In genomic region chr6:6962699-6963098, GRCh38 we compare ENCODE assay signal across 26 cellular contexts.
"Had no signal": no experiment of that assay in that cellular context is flagged by ENCODE, and none has a peak within 500 bp of the region (broad histone marks: within the 10 kb centered on the region; RNA-seq: fewer than 3 reads in every experiment).

No MANE protein-coding gene starts in this region.

- H3K27ac Mint-ChIP-seq: natural killer cell treated with Interleukin-12 subunit alpha and Interleukin-12 subunit beta and Interleukin-15 and Interleukin-18, amount 100 ng/mL, for 72 hours; progenitor cell of endocrine pancreas; stimulated activated naive B cell treated with anti-CD40 and anti-IgM and Interleukin-4, amounts not matched to agents 10 μg/mL and 1 μg/mL and 100 μg/mL, for 72 hours had no signal

- H3K4me1 ChIP-seq: left lung, lower lobe of right lung, stomach, testis, vagina had no signal

- H3K9me3 ChIP-seq: lower lobe of right lung, mucosa of descending colon, ovary, stomach, testis, thyroid gland, transverse colon, vagina had no signal

- H3K27me3 ChIP-seq: left lung, ovary, stomach, testis, thyroid gland, transverse colon, vagina had no signal

- H3K27me3 Mint-ChIP-seq: stimulated activated naive B cell treated with anti-CD40 and anti-IgM and Interleukin-4, amounts not matched to agents 10 μg/mL and 1 μg/mL and 100 μg/mL, for 72 hours had no signal

- H3K36me3 ChIP-seq: left lung, lower lobe of right lung, ovary, stomach, thyroid gland, transverse colon, vagina had no signal

- H3K4me1 Mint-ChIP-seq: stimulated activated naive B cell treated with anti-CD40 and anti-IgM and Interleukin-4, amounts not matched to agents 10 μg/mL and 1 μg/mL and 100 μg/mL, for 72 hours had no signal

- H3K36me3 Mint-ChIP-seq: naive thymus-derived CD4-positive, alpha-beta T cell; natural killer cell treated with Interleukin-12 subunit alpha and Interleukin-12 subunit beta and Interleukin-15 and Interleukin-18, amount 100 ng/mL, for 72 hours; stimulated activated naive B cell treated with anti-CD40 and anti-IgM and Interleukin-4, amounts not matched to agents 10 μg/mL and 1 μg/mL and 100 μg/mL, for 72 hours had no signal

- H3K27ac ChIP-seq: left lung, lower lobe of right lung, ovary, skin epidermis, stomach, testis, transverse colon, vagina had no signal

- H3K4me3 ChIP-seq: left lung, lower lobe of right lung, mucosa of descending colon, ovary, skin epidermis, stomach, testis, thyroid gland, transverse colon, vagina had no signal

- DNase-seq: hippocampal formation; kidney; left colon; left lung; lower lobe of right lung; mesendoderm; midbrain; mucosa of descending colon; naive thymus-derived CD4-positive, alpha-beta T cell; ovary; retina; right cardiac atrium; stimulated activated CD4-positive, alpha-beta T cell treated with anti-CD3 and anti-CD28 coated beads, Interleukin-12 subunit alpha, Interleukin-12 subunit beta, amount 100 ng/mL, for 4 hours; stimulated activated CD4-positive, alpha-beta T cell treated with anti-CD3 and anti-CD28 coated beads, Interleukin-15, amount 100 ng/mL, for 24 hours; stimulated activated CD4-positive, alpha-beta T cell treated with anti-CD3 and anti-CD28 coated beads, Interleukin-2, amount 100 ng/mL, for 24 hours; stimulated activated CD4-positive, alpha-beta T cell treated with anti-CD3 and anti-CD28 coated beads, Interleukin-4, amount 100 ng/mL, for 1 hour; stimulated activated naive B cell treated with anti-CD40 and anti-IgM and Interleukin-4, amounts not matched to agents 10 μg/mL and 1 μg/mL and 100 μg/mL, for 72 hours; stimulated activated naive CD8-positive, alpha-beta T cell treated with anti-CD3 and anti-CD28 coated beads, Interleukin-15, Interleukin-2, amounts not matched to agents 100 U/mL and 50 U/mL, for 24 hours; stomach; testis; thyroid gland; transverse colon had no signal

- H3K4me3 Mint-ChIP-seq: naive thymus-derived CD4-positive, alpha-beta T cell; natural killer cell treated with Interleukin-12 subunit alpha and Interleukin-12 subunit beta and Interleukin-15 and Interleukin-18, amount 100 ng/mL, for 72 hours; stimulated activated naive B cell treated with anti-CD40 and anti-IgM and Interleukin-4, amounts not matched to agents 10 μg/mL and 1 μg/mL and 100 μg/mL, for 72 hours had no signal

- H3K9me3 Mint-ChIP-seq: natural killer cell treated with Interleukin-12 subunit alpha and Interleukin-12 subunit beta and Interleukin-15 and Interleukin-18, amount 100 ng/mL, for 72 hours had no signal
